Comparison of ENCODE assay signal across 27 cellular contexts in genomic region chr17:76801706-76802105, GRCh38.
A peak's percentile ranks its signal among the peaks of the same experiment; 100 is the strongest.
DNase-seq lines count a peak whose midpoint lies in the region; FAIRE-seq and TF ChIP-seq lines count a peak whose summit lies in the region.
"Had no signal": no experiment of that assay in that cellular context is flagged by ENCODE, and none has a peak within 500 bp of the region (broad histone marks: within the 10 kb centered on the region; RNA-seq: fewer than 3 reads in every experiment).

No MANE protein-coding gene starts in this region.

- H3K14ac ChIP-seq in H1 (ENCODE audit: insufficient read length) (no peak overlapping the region), neuronal stem cell (ENCODE audit: low read length) (no peak overlapping the region)

- H3K18ac ChIP-seq in H1 (ENCODE audit: extremely low read depth, low read length) = no peak overlapping the region
- H3K18ac ChIP-seq in mesendoderm (ENCODE audit: low read length) = no peak overlapping the region
- no peak overlapping the region for H3K18ac ChIP-seq in neuronal stem cell (ENCODE audit: low read length)

- no peaks in the 10 kb centered on the region for H3K9me2 ChIP-seq in Karpas-422 (replicated peaks; ENCODE audit: insufficient read depth, low read length)

- CTCF ChIA-PET in H1 (lab: Charles Lee; ENCODE audit: partially characterized antibody) = interaction anchor here (0.7 kb wide), 1 partner anchor 86 kb away, joined by 4 read pairs; no protein-coding TSS in a partner anchor

- H2BK120ac ChIP-seq in H1 (replicated peaks; ENCODE audit: low read depth, low read length) = no peak overlapping the region
- H2BK120ac ChIP-seq in mesendoderm (ENCODE audit: low read depth, low read length) = no peak overlapping the region
- no peak overlapping the region for H2BK120ac ChIP-seq in neuronal stem cell (ENCODE audit: low read depth, low read length)

- no peak overlapping the region for H2BK15ac ChIP-seq in H1 (ENCODE audit: low read length)
- no peak overlapping the region for H2BK15ac ChIP-seq in mesendoderm (replicated peaks; ENCODE audit: low read depth)
- no peak overlapping the region for H2BK15ac ChIP-seq in neuronal stem cell (ENCODE audit: low read length)

- H4K8ac ChIP-seq in H1 (ENCODE audit: extremely low read depth, insufficient read depth, low read length) = peak overlapping the region; percentile 14; the same call in 1 of the 2 replicates
- no peak overlapping the region for H4K8ac ChIP-seq in mesendoderm (ENCODE audit: low read depth, low read length)
- H4K8ac ChIP-seq in neuronal stem cell (ENCODE audit: low read depth, low read length) = no peak overlapping the region

- H3K4me2 ChIP-seq in H1 (ENCODE audit: insufficient read depth in 1 of 2, low read depth in 2 of 2, low read length in 2 of 2) = no peak overlapping the region
- H3K4me2 ChIP-seq in mesendoderm (ENCODE audit: low read length) = no peak overlapping the region
- no peak overlapping the region for H3K4me2 ChIP-seq in neuronal stem cell (ENCODE audit: insufficient read depth, low read length, poor library complexity, severe bottlenecking)
- no peak overlapping the region for H3K4me2 ChIP-seq in Karpas-422 (ENCODE audit: low read depth, low read length, poor library complexity, severe bottlenecking)
- H3K4me2 ChIP-seq: BLaER1 had no signal

- H3K4ac ChIP-seq in H1 (replicated peaks; ENCODE audit: insufficient read length, low read depth, low read length) = no peak overlapping the region
- H3K4ac ChIP-seq in mesendoderm (ENCODE audit: low read depth, low read length) = no peak overlapping the region
- no peak overlapping the region for H3K4ac ChIP-seq in neuronal stem cell (ENCODE audit: low read length)

- DNase-seq in H1 (ENCODE audit: low read depth in 1 of 2, low spot score in 2 of 2) (no peak), mesendoderm (peak; percentile 55), neuronal stem cell (ENCODE audit: low spot score) (no peak), HTR-8/SVneo (ENCODE audit: insufficient read length, low spot score) (no peak), NCI-H345 (lab: John Stamatoyannopoulos, UW) (no peak), Karpas-422 (no peak)
- no peak for DNase-seq in activated CD4-positive, CD25-positive, alpha-beta regulatory T cell treated with anti-CD3 and anti-CD28 coated beads, Interleukin-2, amount 50 U/mL, for 72 hours
- DNase-seq: 8988T; ACHN; BE2C; C1 segment of cervical spinal cord; CD4-positive, alpha-beta memory T cell; CD4-positive, CD25-positive, alpha-beta regulatory T cell; CD8-positive, alpha-beta memory T cell; COR-L47; DMS 273 treated with DMSO at 0.1 percent for 48 hours; DMS153; DMS53; DMS79; DND-41; EL; GDM1 had no signal

- H2BK20ac ChIP-seq in H1 (ENCODE audit: low read length) = no peak overlapping the region

- H3K36me3 ChIP-seq in H1 (ENCODE audit: control insufficient read depth in 2 of 4, insufficient read depth in 4 of 4, low read length in 3 of 4) (no peaks in the 10 kb centered on the region), mesendoderm (ENCODE audit: control insufficient read depth, insufficient read depth, low read length) (no peaks in the 10 kb centered on the region), neuronal stem cell (replicated peaks in 1 of 2; ENCODE audit: control insufficient read depth in 2 of 2, insufficient read depth in 2 of 2, low read length in 2 of 2) (no peaks in the 10 kb centered on the region), Karpas-422 (ENCODE audit: insufficient read depth, low read length) (no peaks in the 10 kb centered on the region)
- H3K36me3 ChIP-seq: BE2C, BLaER1 had no signal

- TF ChIP-seq POLR2A in H1 (IDR thresholded peaks at IDR 0.05; ENCODE audit: control extremely low read depth in 1 of 2, low read depth in 2 of 2, low read length in 2 of 2) = no peak

- H4K5ac ChIP-seq in H1 (ENCODE audit: insufficient read length, low read depth, low read length) (no peak overlapping the region), mesendoderm (ENCODE audit: low read length) (no peak overlapping the region)

- H3K27ac ChIP-seq in H1 (ENCODE audit: low read depth, low read length) = no peak overlapping the region
- no peak overlapping the region for H3K27ac ChIP-seq in mesendoderm (ENCODE audit: low read depth, low read length)
- H3K27ac ChIP-seq in neuronal stem cell (replicated peaks; ENCODE audit: low read length) = no peak overlapping the region
- H3K27ac ChIP-seq in Karpas-422 (ENCODE audit: low read length) = no peak overlapping the region
- H3K27ac ChIP-seq: BLaER1 had no signal

- 86% methylated on average over 5 of the region's 5 CpGs; no CpG with 5 or more reads in 1 of the 2 experiments for WGBS in H1 (ENCODE audit: extremely low coverage in 1 of 2, insufficient coverage in 1 of 2, insufficient read length in 1 of 2, insufficient replicate concordance in 2 of 2, low coverage in 1 of 2, low lambda C conversion rate in 2 of 2, missing lambda C conversion rate in 1 of 2), 2 experiments
- no CpG with 5 or more reads among the region's 5 CpGs for WGBS in mesendoderm (ENCODE audit: extremely low coverage, insufficient coverage, low lambda C conversion rate)
- WGBS in neuronal stem cell (ENCODE audit: extremely low coverage in 2 of 2, insufficient read length in 2 of 2, insufficient replicate concordance in 1 of 2), 2 donors = no CpG with 5 or more reads among the region's 5 CpGs

- FAIRE-seq in H1 (lab: Jason Lieb, UNC) = no peak
- FAIRE-seq in HTR-8/SVneo (lab: Jason Lieb, UNC) = no peak
- FAIRE-seq: A204.1, GM12878, GM12892, GM18507 had no signal

- TF ChIP-seq RAD21 in H1 (IDR thresholded peaks at IDR 0.05 in 1 of 2, conservative IDR thresholded peaks at IDR 0.05 in 1 of 2; ENCODE audit: low read depth in 2 of 2, low read length in 2 of 2) = no peak

- H3K27me3 ChIP-seq in H1 (replicated peaks in 1 of 4; ENCODE audit: control insufficient read depth in 3 of 4, extremely low read depth in 1 of 4, insufficient read depth in 3 of 4, low read length in 3 of 4) (no peaks in the 10 kb centered on the region), mesendoderm (ENCODE audit: insufficient read depth, low read length, poor library complexity) (no peaks in the 10 kb centered on the region), neuronal stem cell (ENCODE audit: control insufficient read depth in 3 of 3, insufficient read depth in 3 of 3, low read depth in 1 of 3, low read length in 3 of 3) (no peaks in the 10 kb centered on the region), Karpas-422 (ENCODE audit: low read length) (no peaks in the 10 kb centered on the region)
- H3K27me3 ChIP-seq: BE2C, BLaER1 had no signal

- H3K9ac ChIP-seq in H1 (replicated peaks in 1 of 4; ENCODE audit: extremely low read depth in 1 of 4, low read depth in 3 of 4, low read length in 3 of 4) (no peak overlapping the region), mesendoderm (ENCODE audit: low read length) (no peak overlapping the region), neuronal stem cell (ENCODE audit: low read depth, low read length, poor library complexity) (peak overlapping the region; percentile 56), Karpas-422 (ENCODE audit: low read length) (no peak overlapping the region)
- H3K9ac ChIP-seq: BLaER1 had no signal

- H2BK12ac ChIP-seq in H1 (ENCODE audit: low read depth, low read length) = no peak overlapping the region
- no peak overlapping the region for H2BK12ac ChIP-seq in neuronal stem cell (ENCODE audit: low read length)

- no peak for TF ChIP-seq CTCF in H1 (IDR thresholded peaks at IDR 0.05; ENCODE audit: control extremely low read depth in 1 of 3, insufficient read depth in 1 of 3, low read depth in 1 of 3, low read length in 3 of 3)

- peaks cover 0 to 5% (median under 1%) of the 10 kb centered on the region in 4 experiments; a peak in 1 of 7 replicates for H3K4me1 ChIP-seq in H1 (replicated peaks in 1 of 4; ENCODE audit: control insufficient read depth in 3 of 4, insufficient read depth in 4 of 4, low read length in 3 of 4)
- no peaks in the 10 kb centered on the region for H3K4me1 ChIP-seq in mesendoderm (ENCODE audit: control insufficient read depth, low read depth, low read length)
- peaks cover 0 to 7% of the 10 kb centered on the region in 2 donors for H3K4me1 ChIP-seq in neuronal stem cell (ENCODE audit: control insufficient read depth in 2 of 2, insufficient read depth in 1 of 2, low read depth in 1 of 2, low read length in 2 of 2)
- H3K4me1 ChIP-seq in Karpas-422 (ENCODE audit: low read length) = no peaks in the 10 kb centered on the region
- H3K4me1 ChIP-seq: BE2C had no signal

- no peak for TF ChIP-seq EP300 in H1 (IDR thresholded peaks at IDR 0.05; ENCODE audit: borderline replicate concordance in 1 of 2, low read depth in 2 of 2, low read length in 2 of 2)

- H3K4me3 ChIP-seq in H1 (ENCODE audit: extremely low read depth in 1 of 4, insufficient read depth in 2 of 4, low read depth in 3 of 4, low read length in 4 of 4) = no peak overlapping the region
- H3K4me3 ChIP-seq in mesendoderm (ENCODE audit: low read length) = no peak overlapping the region
- H3K4me3 ChIP-seq in neuronal stem cell (ENCODE audit: low read length in 2 of 2) = no peak overlapping the region
- no peak overlapping the region for H3K4me3 ChIP-seq in Karpas-422 (ENCODE audit: low read length)
- H3K4me3 ChIP-seq: BLaER1, GM12878 had no signal

- POLR2A ChIA-PET in H1 (lab: Charles Lee; ENCODE audit: partially characterized antibody) = no interaction called here

- H2BK5ac ChIP-seq in H1 (ENCODE audit: low read depth, low read length) = no peak overlapping the region
- H2BK5ac ChIP-seq in mesendoderm (ENCODE audit: low read length) = no peak overlapping the region
- H2BK5ac ChIP-seq in neuronal stem cell (ENCODE audit: low read length) = no peak overlapping the region

- H4K91ac ChIP-seq in H1 (replicated peaks; ENCODE audit: insufficient read length, low read length) = no peak overlapping the region
- H4K91ac ChIP-seq in neuronal stem cell (ENCODE audit: low read depth, low read length, poor library complexity) = no peak overlapping the region

- H3K9me3 ChIP-seq in H1 (ENCODE audit: insufficient read depth in 2 of 2, low read depth in 1 of 2, low read length in 1 of 2) = no peaks in the 10 kb centered on the region
- no peaks in the 10 kb centered on the region for H3K9me3 ChIP-seq in neuronal stem cell (replicated peaks in 1 of 2; ENCODE audit: control insufficient read depth in 2 of 2, insufficient read depth in 1 of 2, low read depth in 1 of 2, low read length in 2 of 2)
- no peaks in the 10 kb centered on the region for H3K9me3 ChIP-seq in Karpas-422 (ENCODE audit: low read length)
- H3K9me3 ChIP-seq: BE2C had no signal

- no peak overlapping the region for H2AFZ ChIP-seq in H1 (ENCODE audit: low read length)
- no peak overlapping the region for H2AFZ ChIP-seq in neuronal stem cell (ENCODE audit: low read length)
- no peak overlapping the region for H2AFZ ChIP-seq in Karpas-422 (ENCODE audit: low read length)

- H3K23ac ChIP-seq in H1 (ENCODE audit: insufficient read length) (no peak overlapping the region), mesendoderm (ENCODE audit: low read length) (no peak overlapping the region), neuronal stem cell (ENCODE audit: low read depth, low read length, poor library complexity) (no peak overlapping the region)

- no peaks in the 10 kb centered on the region for H3K79me2 ChIP-seq in H1 (ENCODE audit: control insufficient read depth in 1 of 2, insufficient read depth in 2 of 2, low read length in 2 of 2)
- H3K79me2 ChIP-seq in mesendoderm (ENCODE audit: control insufficient read depth, insufficient read depth, low read length) = no peaks in the 10 kb centered on the region
- no peaks in the 10 kb centered on the region for H3K79me2 ChIP-seq in Karpas-422 (ENCODE audit: low read length)

- H3K79me1 ChIP-seq in H1 (ENCODE audit: low read depth, low read length) (no peaks in the 10 kb centered on the region), mesendoderm (ENCODE audit: low read length) (no peaks in the 10 kb centered on the region), neuronal stem cell (ENCODE audit: low read depth, low read length) (no peaks in the 10 kb centered on the region)

- H3K23me2 ChIP-seq in H1 (ENCODE audit: low read depth, low read length) = no peaks in the 10 kb centered on the region

- H4K20me1 ChIP-seq in H1 (replicated peaks in 1 of 2; ENCODE audit: control insufficient read depth in 1 of 2, insufficient read depth in 2 of 2, low read length in 2 of 2) = no peaks in the 10 kb centered on the region
- no peaks in the 10 kb centered on the region for H4K20me1 ChIP-seq in Karpas-422 (ENCODE audit: insufficient read depth, low read depth, low read length)
- H4K20me1 ChIP-seq: BLaER1 had no signal

- H3K56ac ChIP-seq in H1 (replicated peaks; ENCODE audit: insufficient read length, low read depth, low read length) = no peak overlapping the region
- no peak overlapping the region for H3K56ac ChIP-seq in mesendoderm (ENCODE audit: low read length)

- H2AK5ac ChIP-seq in H1 (ENCODE audit: low read depth, low read length) = no peak overlapping the region
- no peak overlapping the region for H2AK5ac ChIP-seq in mesendoderm (ENCODE audit: low read length)
- H2AK5ac ChIP-seq in neuronal stem cell (ENCODE audit: low read depth, low read length) = no peak overlapping the region
